ENCODE assay signal across 1 cellular context in genomic region chr9:127067603-127068220, GRCh38.
TF ChIP-seq lines count a peak whose summit lies in the region.

No MANE protein-coding gene starts in this region.

TF ChIP-seq in GM23338, 12 proteins besides CTCF, POLR2A, EP300 and RAD21 (continued from another document):
- no peak for TF ChIP-seq REST (IDR thresholded peaks at IDR 0.05; ENCODE audit: unreplicated experiment)
- TF ChIP-seq, protein P1, sequence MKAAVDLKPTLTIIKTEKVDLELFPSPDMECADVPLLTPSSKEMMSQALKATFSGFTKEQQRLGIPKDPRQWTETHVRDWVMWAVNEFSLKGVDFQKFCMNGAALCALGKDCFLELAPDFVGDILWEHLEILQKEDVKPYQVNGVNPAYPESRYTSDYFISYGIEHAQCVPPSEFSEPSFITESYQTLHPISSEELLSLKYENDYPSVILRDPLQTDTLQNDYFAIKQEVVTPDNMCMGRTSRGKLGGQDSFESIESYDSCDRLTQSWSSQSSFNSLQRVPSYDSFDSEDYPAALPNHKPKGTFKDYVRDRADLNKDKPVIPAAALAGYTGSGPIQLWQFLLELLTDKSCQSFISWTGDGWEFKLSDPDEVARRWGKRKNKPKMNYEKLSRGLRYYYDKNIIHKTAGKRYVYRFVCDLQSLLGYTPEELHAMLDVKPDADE (IDR thresholded peaks at IDR 0.05) = no peak
- no peak for TF ChIP-seq POLR2AphosphoS5 (IDR thresholded peaks at IDR 0.05; ENCODE audit: low read depth)
